8 cellular contexts compared by ENCODE assay signal in genomic region chr2:138829326-138829725, GRCh38. TPM values are rescaled to one million over a fixed set of nuclear protein-coding genes. Genes with fewer than 3 reads are reported as not detected.
DNase-seq lines count a peak whose midpoint lies in the region; ATAC-seq and TF ChIP-seq lines count a peak whose summit lies in the region.

No MANE protein-coding gene starts in this region.

- no peaks in the 10 kb centered on the region for H3K9me3 ChIP-seq in effector memory CD4-positive, alpha-beta T cell (ENCODE audit: control insufficient read depth, low read length)

- intact Hi-C loops in CD14-positive monocyte (cut with micrococcal nuclease) = loop anchor here (5.0 kb wide), 2 partner anchors 917 to 922 kb away; no protein-coding TSS in a partner anchor

- no peaks in the 10 kb centered on the region for H3K36me3 Mint-ChIP-seq in CD14-positive monocyte
- H3K36me3 Mint-ChIP-seq in activated naive CD8-positive, alpha-beta T cell treated with anti-CD3 and anti-CD28 coated beads for 36 hours = no peaks in the 10 kb centered on the region

- H3K4me1 Mint-ChIP-seq in CD14-positive monocyte = peaks cover 14% of the 10 kb centered on the region
- no peaks in the 10 kb centered on the region for H3K4me1 Mint-ChIP-seq in activated naive CD8-positive, alpha-beta T cell treated with anti-CD3 and anti-CD28 coated beads for 36 hours

- H3K27ac Mint-ChIP-seq in CD14-positive monocyte = no peak overlapping the region
- no peak overlapping the region for H3K27ac Mint-ChIP-seq in activated naive CD8-positive, alpha-beta T cell treated with anti-CD3 and anti-CD28 coated beads for 36 hours

- no peak overlapping the region for H3K4me3 Mint-ChIP-seq in CD14-positive monocyte
- H3K4me3 Mint-ChIP-seq in activated naive CD8-positive, alpha-beta T cell treated with anti-CD3 and anti-CD28 coated beads for 36 hours = no peak overlapping the region

- no peaks in the 10 kb centered on the region for H3K4me1 ChIP-seq in effector memory CD4-positive, alpha-beta T cell (ENCODE audit: control insufficient read depth, insufficient read depth, low read length, poor library complexity, severe bottlenecking)

- no peaks in the 10 kb centered on the region for H3K27me3 ChIP-seq in effector memory CD4-positive, alpha-beta T cell (replicated peaks; ENCODE audit: control insufficient read depth, insufficient read depth, low read length, poor library complexity, severe bottlenecking)

- DNase-seq in CD14-positive monocyte (ENCODE audit: low spot score) (no peak), NCI-H748 (lab: John Stamatoyannopoulos, UW; ENCODE audit: unreplicated experiment) (peak; percentile 63), lung microvascular endothelial cell (ENCODE audit: low read depth in 2 of 2) (peak; percentile 14 to 40)
- peak; percentile 18 for DNase-seq in activated naive CD8-positive, alpha-beta T cell treated with anti-CD3 and anti-CD28 coated beads for 36 hours
- no peak for DNase-seq in effector memory CD4-positive, alpha-beta T cell

- TF ChIP-seq CTCF in CD14-positive monocyte (IDR thresholded peaks at IDR 0.05) = peak; percentile 26

- peaks cover 0 to 1% (median 0%) of the 10 kb centered on the region in 3 donors for H3K27me3 Mint-ChIP-seq in CD14-positive monocyte (ENCODE audit: low read depth in 3 of 3)
- H3K27me3 Mint-ChIP-seq in activated naive CD8-positive, alpha-beta T cell treated with anti-CD3 and anti-CD28 coated beads for 36 hours = peaks cover 12% of the 10 kb centered on the region

- ATAC-seq in GM18517 (IDR thresholded peaks at IDR 0.05; ENCODE audit: unreplicated experiment) (peak; percentile 77), HG03103 (IDR thresholded peaks at IDR 0.05; ENCODE audit: low read depth, unreplicated experiment) (peak; percentile 42), HG03139 (IDR thresholded peaks at IDR 0.05; ENCODE audit: unreplicated experiment) (no peak)

- H3K9me3 Mint-ChIP-seq in CD14-positive monocyte = no peaks in the 10 kb centered on the region
- no peaks in the 10 kb centered on the region for H3K9me3 Mint-ChIP-seq in activated naive CD8-positive, alpha-beta T cell treated with anti-CD3 and anti-CD28 coated beads for 36 hours

- H3K36me3 ChIP-seq in effector memory CD4-positive, alpha-beta T cell (ENCODE audit: control insufficient read depth, insufficient read depth, low read length) = no peaks in the 10 kb centered on the region

- H3K27ac ChIP-seq in effector memory CD4-positive, alpha-beta T cell (ENCODE audit: insufficient read depth, low read length, poor library complexity, severe bottlenecking) = no peak overlapping the region

- no peak overlapping the region for H3K4me3 ChIP-seq in effector memory CD4-positive, alpha-beta T cell (ENCODE audit: insufficient read depth, low read depth, low read length, poor library complexity, severe bottlenecking)

RNA-seq across cellular contexts. Expression of gene NXPH2, which starts 49.1 kb away (rescaled TPM):
- polyA plus RNA-seq in CD14-positive monocyte = not detected
- total RNA-seq in activated naive CD8-positive, alpha-beta T cell treated with anti-CD3 and anti-CD28 coated beads for 36 hours = not detected
- total RNA-seq in lung microvascular endothelial cell = not detected in 2 replicates

Comparison
In these comparisons a context has a peak if more than half of its experiments do, and no peak if none do; other contexts are left out.
1. DNase-seq: peak in NCI-H748 (single experiment), activated naive CD8-positive, alpha-beta T cell treated with anti-CD3 and anti-CD28 coated beads for 36 hours (single experiment) and lung microvascular endothelial cell (2 of 2); none in CD14-positive monocyte (single experiment) and effector memory CD4-positive, alpha-beta T cell (0 of 3).